ENCODE assay signal across 10 cellular contexts in the genomic region with DNA sequence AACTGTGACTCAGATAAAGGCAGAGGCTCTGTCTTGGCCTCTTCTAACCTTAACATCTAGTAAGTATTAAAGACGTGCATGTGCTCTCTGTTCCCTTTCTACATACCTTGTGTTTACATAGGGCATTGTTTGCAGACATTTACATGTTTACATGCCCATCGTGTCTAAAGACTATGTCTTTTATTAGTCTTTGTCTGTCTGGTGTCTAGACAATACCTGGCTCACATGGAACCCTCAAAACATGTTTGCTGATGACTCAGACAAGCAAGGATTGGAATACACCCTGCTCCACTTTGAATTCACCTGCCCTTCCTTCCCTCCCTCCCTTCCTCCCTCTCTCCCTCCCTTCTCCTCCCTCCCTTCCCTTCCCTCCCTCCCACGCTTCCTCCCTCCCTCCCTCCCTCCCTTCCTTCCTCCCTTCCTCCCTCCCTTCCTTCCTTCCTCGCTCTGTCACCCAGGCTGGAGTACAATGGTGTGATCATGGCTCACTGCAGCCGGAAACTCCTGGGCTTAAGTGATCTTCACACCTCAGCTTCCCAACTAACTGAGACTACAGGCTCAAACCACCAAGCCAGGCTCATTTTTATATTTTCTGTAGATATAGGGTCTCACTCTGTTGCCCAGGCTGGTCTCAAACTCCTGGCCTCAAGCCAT. TPM values are rescaled to one million over a fixed set of nuclear protein-coding genes. Genes with fewer than 3 reads are reported as not detected.
DNase-seq lines count a peak whose midpoint lies in the region; ATAC-seq and TF ChIP-seq lines count a peak whose summit lies in the region.
"Had no signal": no experiment of that assay in that cellular context is flagged by ENCODE, and none has a peak within 500 bp of the region (broad histone marks: within the 10 kb centered on the region; RNA-seq: fewer than 3 reads in every experiment).

No MANE protein-coding gene starts in this region.

- intact Hi-C loops in left colon (cut with DNase I, micrococcal nuclease) = no loop called here
- intact Hi-C loops in cardiac septum (cut with DNase I) = no loop called here

- ATAC-seq in RWPE2 (ENCODE audit: low read depth) = peak; percentile 92
- ATAC-seq in left colon = peak; percentile 94
- ATAC-seq in HG03439 (IDR thresholded peaks at IDR 0.05; ENCODE audit: unreplicated experiment) = no peak

- TF ChIP-seq CTCF in RWPE2 (IDR thresholded peaks at IDR 0.05; ENCODE audit: poor library complexity, severe bottlenecking) (no peak), GM13976 (IDR thresholded peaks at IDR 0.05; ENCODE audit: borderline replicate concordance, control extremely low read depth, extremely low read depth, insufficient read depth, missing control alignments) (no peak)

- in situ Hi-C loops in GM13976 (cut with MboI; ENCODE audit: low sequenced_read_pairs, unreplicated experiment) = no loop called here

- peaks cover 0 to 37% (median 8%) of the 10 kb centered on the region in 11 experiments; a peak in 12 of 22 replicates for H3K36me3 ChIP-seq in BLaER1 treated with 17β-estradiol and CSF1 and Interleukin-3, amounts not matched to agents 10 nM and 100 nM
- no peaks in the 10 kb centered on the region for H3K36me3 ChIP-seq in RWPE2 (ENCODE audit: low read depth)

- no peaks in the 10 kb centered on the region for H3K9me3 ChIP-seq in BLaER1 treated with 17β-estradiol and CSF1 and Interleukin-3, amounts not matched to agents 10 nM and 100 nM (replicated peaks in 1 of 11)
- H3K9me3 ChIP-seq in RWPE2 (ENCODE audit: severe bottlenecking) = no peaks in the 10 kb centered on the region

- no peaks in the 10 kb centered on the region for H4K20me1 ChIP-seq in BLaER1 treated with 17β-estradiol and CSF1 and Interleukin-3, amounts not matched to agents 10 nM and 100 nM

- DNase-seq in HT-29 (ENCODE audit: low spot score) (peak; percentile 83), RWPE2 (ENCODE audit: low spot score) (no peak), left colon (no peak), D341Med (ENCODE audit: low spot score) (no peak), GM13976 (ENCODE audit: low spot score) (no peak), cardiac septum (ENCODE audit: low spot score) (no peak)
- DNase-seq: NK-92 treated with Interleukin-12 subunit alpha and Interleukin-12 subunit beta, amount 100 ng/mL, for 24 hours; occipital lobe had no signal

- H3K4me3 ChIP-seq in BLaER1 treated with 17β-estradiol and CSF1 and Interleukin-3, amounts not matched to agents 10 nM and 100 nM = no peak overlapping the region
- no peak overlapping the region for H3K4me3 ChIP-seq in RWPE2 (ENCODE audit: severe bottlenecking)

- H3K9ac ChIP-seq in BLaER1 treated with 17β-estradiol and CSF1 and Interleukin-3, amounts not matched to agents 10 nM and 100 nM = peak overlapping the region in 3 of 11 experiments; percentile 11 to 47 (median 30); a peak in 2 of 22 replicates

- peaks cover 0 to 34% (median 0%) of the 10 kb centered on the region in 11 experiments; a peak in 4 of 22 replicates for H3K27me3 ChIP-seq in BLaER1 treated with 17β-estradiol and CSF1 and Interleukin-3, amounts not matched to agents 10 nM and 100 nM
- no peaks in the 10 kb centered on the region for H3K27me3 ChIP-seq in RWPE2 (ENCODE audit: insufficient read depth, poor library complexity, severe bottlenecking)

- H3K4me1 ChIP-seq in BLaER1 treated with 17β-estradiol and CSF1 and Interleukin-3, amounts not matched to agents 10 nM and 100 nM = peaks cover 36 to 84% (median 78%) of the 10 kb centered on the region in 10 experiments
- H3K4me1 ChIP-seq in RWPE2 (ENCODE audit: insufficient read depth, poor library complexity, severe bottlenecking) = peaks cover 18% of the 10 kb centered on the region

- peak overlapping the region in 7 of 11 experiments; percentile 31 to 99 (median 99); a peak in 13 of 22 replicates for H3K27ac ChIP-seq in BLaER1 treated with 17β-estradiol and CSF1 and Interleukin-3, amounts not matched to agents 10 nM and 100 nM
- peak overlapping the region; percentile 43 for H3K27ac ChIP-seq in RWPE2 (ENCODE audit: poor library complexity, severe bottlenecking)

- peak overlapping the region in 9 of 11 experiments; percentile 84 to 98 (median 95); a peak in 18 of 22 replicates for H3K4me2 ChIP-seq in BLaER1 treated with 17β-estradiol and CSF1 and Interleukin-3, amounts not matched to agents 10 nM and 100 nM

RNA-seq across cellular contexts. Expression of a gene that starts 24.4 kb away (rescaled TPM):
- total RNA-seq in HT-29 (2014; rRNA removed; shearing (Covaris generic)) = 43.6 and 49.8 TPM in 2 replicates
- 100 to 1,000 TPM; 130 to 132 TPM for total RNA-seq in left colon
- 8.0 TPM for total RNA-seq in cardiac septum
